8 cellular contexts compared by ENCODE assay signal in the genomic region with DNA sequence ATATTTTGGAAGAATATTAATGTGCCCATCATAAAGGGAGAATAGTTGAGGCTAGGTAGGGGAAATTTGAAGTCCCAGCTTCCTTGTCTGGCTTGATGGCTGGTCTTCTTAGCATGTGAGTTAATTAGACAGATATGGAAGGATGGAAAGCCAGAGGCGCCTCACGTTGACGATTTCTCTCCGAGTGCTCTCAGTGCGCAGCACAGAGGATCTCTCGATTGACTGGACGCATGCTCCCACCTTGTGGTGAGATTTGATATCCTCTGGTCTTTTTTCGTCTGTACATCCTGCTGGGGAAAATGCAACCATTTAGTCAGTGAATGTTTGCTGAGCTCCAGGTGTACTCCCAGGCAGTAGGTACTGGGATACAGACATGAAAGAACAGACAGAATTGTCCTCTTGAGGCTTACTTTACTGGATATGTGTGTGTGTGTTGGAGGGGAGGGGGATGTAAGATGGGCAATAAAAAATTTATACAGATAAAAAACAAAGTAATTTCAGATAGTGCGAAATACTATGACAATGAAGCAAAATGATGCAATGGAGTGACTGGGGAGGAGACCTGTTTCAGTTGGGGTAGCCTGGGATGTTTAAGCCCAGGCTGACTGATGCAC.
DNase-seq lines count a peak whose midpoint lies in the region; ATAC-seq, FAIRE-seq and TF ChIP-seq lines count a peak whose summit lies in the region.

No MANE protein-coding gene starts in this region.

- TF ChIP-seq RAD21 in GM12878 (IDR thresholded peaks at IDR 0.05; ENCODE audit: insufficient read depth, low read depth, low read length) = peak; percentile 73

- POLR2A ChIA-PET in AG04450 (lab: Yijun Ruan, JAX) = interaction anchor here (0.6 kb wide), 1 partner anchor 207 kb away, joined by 5 read pairs; no protein-coding TSS in a partner anchor
- POLR2A ChIA-PET in GM12878 (lab: Charles Lee) = no interaction called here

- H3K4me3 ChIP-seq in AG04450 (ENCODE audit: low read depth, low read length) (no peak overlapping the region), GM12878 (no peak overlapping the region)

- RAD21 ChIA-PET in GM12878 (lab: Charles Lee; ENCODE audit: unreplicated experiment) = interaction anchor here (0.9 to 2.0 kb wide), 2 partner anchors 233 to 235 kb away, joined by 3 to 13 read pairs; no protein-coding TSS in a partner anchor

- TF ChIP-seq EP300 in GM12878 (IDR thresholded peaks at IDR 0.05; ENCODE audit: borderline replicate concordance in 1 of 2, control insufficient read depth in 1 of 2, low read depth in 2 of 2, low read length in 2 of 2) = no peak

- no peak overlapping the region for H3K9ac ChIP-seq in GM12878 (ENCODE audit: control insufficient read depth, insufficient read depth, low read length)

- TF ChIP-seq CTCF in AG04450 (IDR thresholded peaks at IDR 0.05; ENCODE audit: low read depth, low read length) = peak; percentile 75
- TF ChIP-seq CTCF in GM12878 (IDR thresholded peaks at IDR 0.05 in 2 of 3, conservative IDR thresholded peaks at IDR 0.05 in 1 of 3; ENCODE audit: control insufficient read depth in 2 of 3, extremely low read depth in 1 of 3, insufficient read depth in 1 of 3, low read depth in 3 of 3, low read length in 3 of 3) = peak; percentile 44 to 61 (median 53); a peak in 5 of 6 replicates

- no TSS peak for BruUV-seq in GM12878 (replicated peaks; lab: Mats Ljungman, UMichigan)

- H2AFZ ChIP-seq in GM12878 (ENCODE audit: control insufficient read depth, low read depth, low read length) = no peak overlapping the region

- CTCF ChIA-PET in AG04450 (lab: Charles Lee) (interaction anchor here (0.6 to 5.1 kb wide), 35 partner anchors 8 to 233 kb away, joined by 3 to 85 read pairs (median 5); no protein-coding TSS in a partner anchor), GM12878 (lab: Yijun Ruan, JAX) (interaction anchor here (0.7 to 3.2 kb wide), 10 partner anchors 20 to 291 kb away, joined by 3 to 20 read pairs (median 4); no protein-coding TSS in a partner anchor)

- intact Hi-C loops in GM12878 (cut with micrococcal nuclease; ENCODE audit: unreplicated experiment) = loop anchor here (1.0 to 10.0 kb wide), 3 partner anchors 76 to 232 kb away; no protein-coding TSS in a partner anchor

- peak; percentile 96 for ATAC-seq in GM12878

- no peaks in the 10 kb centered on the region for H3K36me3 ChIP-seq in GM12878 (ENCODE audit: control insufficient read depth in 2 of 2, insufficient read depth in 2 of 2, low read length in 1 of 2)

- no peak overlapping the region for H3K27ac ChIP-seq in AG04450 (ENCODE audit: low read depth, low read length)
- no peak overlapping the region for H3K27ac ChIP-seq in GM12878 (ENCODE audit: control insufficient read depth, insufficient read depth)

- SMC1A ChIA-PET in GM12878 (lab: Charles Lee; ENCODE audit: uncharacterized antibody, unreplicated experiment) = interaction anchor here (0.7 to 1.5 kb wide), 4 partner anchors 13 to 235 kb away, joined by 3 to 7 read pairs (median 4); no protein-coding TSS in a partner anchor

- no peaks in the 10 kb centered on the region for H4K20me1 ChIP-seq in GM12878 (ENCODE audit: control insufficient read depth, insufficient read depth)

- no peak for FAIRE-seq in GM12878 (lab: Jason Lieb, UNC)

- H3K9me3 ChIP-seq in AG04450 (ENCODE audit: control insufficient read depth, insufficient read depth, low read length) (no peaks in the 10 kb centered on the region), GM12878 (replicated peaks; ENCODE audit: control insufficient read depth, insufficient read depth, low read length) (no peaks in the 10 kb centered on the region)

- no peak overlapping the region for H3K4me2 ChIP-seq in GM12878 (ENCODE audit: control insufficient read depth, insufficient read depth)

- H3K79me2 ChIP-seq in GM12878 (ENCODE audit: control insufficient read depth, insufficient read depth, low read length) = no peaks in the 10 kb centered on the region

- no peaks in the 10 kb centered on the region for H3K4me1 ChIP-seq in GM12878 (ENCODE audit: control insufficient read depth, insufficient read depth, low read length)

- H3K27me3 ChIP-seq in AG04450 (ENCODE audit: control insufficient read depth, insufficient read depth, low read length) (peaks cover 5% of the 10 kb centered on the region), GM12878 (replicated peaks in 1 of 2; ENCODE audit: control insufficient read depth in 2 of 2, insufficient read depth in 2 of 2, low read length in 1 of 2) (no peaks in the 10 kb centered on the region; a peak in 1 of 4 replicates)

- in situ Hi-C loops in GM12878 (cut with MboI) = loop anchor here (5.0 kb wide), 2 partner anchors 123 to 233 kb away; no protein-coding TSS in a partner anchor

- 12% methylated on average over 9 of the region's 9 CpGs for WGBS in GM12878 (ENCODE audit: insufficient coverage, insufficient replicate concordance, low lambda C conversion rate, missing lambda C conversion rate)

- DNase-seq in AG04450 (ENCODE audit: low read depth, low spot score) = peak; percentile 43
- DNase-seq in H4 (ENCODE audit: low spot score) = peak; percentile 74
- DNase-seq in SK-N-DZ (ENCODE audit: low spot score) = peak; percentile 57
- DNase-seq in GM12878 (ENCODE audit: low read depth, low spot score) = peak; percentile 23
- peak; percentile 85 for DNase-seq in inferior parietal cortex (ENCODE audit: extremely low spot score)
- peak; percentile 55 to 64 for DNase-seq in stimulated activated CD4-positive, alpha-beta T cell treated with anti-CD3 and anti-CD28 coated beads, Interleukin-2, amount 100 ng/mL, for 24 hours
- no peak for DNase-seq in DMS79 (lab: John Stamatoyannopoulos, UW)
- DNase-seq in NCI-H2227 (lab: John Stamatoyannopoulos, UW; ENCODE audit: unreplicated experiment) = no peak

- no peak for TF ChIP-seq POLR2A in GM12878 (IDR thresholded peaks at IDR 0.05; ENCODE audit: low read depth, low read length)

TF ChIP-seq in GM12878, 131 proteins besides CTCF, POLR2A, EP300 and RAD21:
- TF ChIP-seq YY1 (IDR thresholded peaks at IDR 0.05; ENCODE audit: low read depth, low read length) (0 out of 2 replicates have a peak, but pooled peaks have one; percentile 46), POLR2AphosphoS5 (IDR thresholded peaks at IDR 0.05; ENCODE audit: low read length) (no peak), NRF1 (conservative IDR thresholded peaks at IDR 0.05; ENCODE audit: low read depth, low read length) (no peak), MYC (IDR thresholded peaks at IDR 0.05; ENCODE audit: insufficient read depth, insufficient read length, insufficient replicate concordance, low read length, severe bottlenecking) (no peak), MTA3 (IDR thresholded peaks at IDR 0.05; ENCODE audit: borderline replicate concordance, low read length) (no peak), PAX8 (IDR thresholded peaks at IDR 0.05) (no peak), SMC3 (IDR thresholded peaks at IDR 0.05; ENCODE audit: borderline replicate concordance, low read length) (peak; percentile 43; the same call in 1 of the 2 replicates), MYB (IDR thresholded peaks at IDR 0.05; ENCODE audit: borderline replicate concordance, low read depth, low read length) (no peak), CBFB (IDR thresholded peaks at IDR 0.05; ENCODE audit: low read depth) (no peak), BCL3 (IDR thresholded peaks at IDR 0.05; ENCODE audit: borderline replicate concordance, insufficient read depth, low read depth, low read length, poor library complexity, severe bottlenecking) (no peak), SIX5 (IDR thresholded peaks at IDR 0.05; ENCODE audit: low read depth, low read length, severe bottlenecking) (no peak), SRF (IDR thresholded peaks at IDR 0.05; ENCODE audit: low read depth in 2 of 2, low read length in 2 of 2) (no peak), MEF2A (IDR thresholded peaks at IDR 0.05; ENCODE audit: insufficient read depth, low read depth, low read length) (no peak)

Comparison
In these comparisons a context has a peak if more than half of its experiments do, and no peak if none do; other contexts are left out.
1. DNase-seq: peak in AG04450 (single experiment), H4 (single experiment), SK-N-DZ (single experiment), GM12878 (single experiment), inferior parietal cortex (single experiment) and stimulated activated CD4-positive, alpha-beta T cell treated with anti-CD3 and anti-CD28 coated beads, Interleukin-2, amount 100 ng/mL, for 24 hours (2 of 2); none in DMS79 (single experiment) and NCI-H2227 (single experiment).